19 cellular contexts compared by ENCODE assay signal in genomic region chr20:24676978-24677370, GRCh38.
"Had no signal": no experiment of that assay in that cellular context is flagged by ENCODE, and none has a peak within 500 bp of the region (broad histone marks: within the 10 kb centered on the region; RNA-seq: fewer than 3 reads in every experiment).

No MANE protein-coding gene starts in this region.

- DNase-seq: activated CD4-positive, alpha-beta T cell treated with anti-CD3 and anti-CD28 coated beads for 1 hour; activated CD4-positive, alpha-beta T cell treated with anti-CD3 and anti-CD28 coated beads, Interleukin-2, amount 50 U/mL, for 1 hour; activated CD8-positive, alpha-beta T cell treated with anti-CD3 and anti-CD28 coated beads, Interleukin-2, amount 10 ng/mL, durations not matched to agents 7 days and 5 days; activated naive CD4-positive, alpha-beta T cell treated with anti-CD3 and anti-CD28 coated beads for 36 hours; activated T-cell treated with anti-CD3 and anti-CD28 coated beads, Interleukin-2, amount 50 U/mL, for 1 hour; heart right ventricle; kidney glomerular epithelial cell; left ventricle myocardium inferior; retina; stimulated activated CD4-positive, alpha-beta T cell treated with anti-CD3 and anti-CD28 coated beads, Interleukin-12 subunit alpha, Interleukin-12 subunit beta, amount 100 ng/mL, for 4 hours; stimulated activated CD4-positive, alpha-beta T cell treated with anti-CD3 and anti-CD28 coated beads, Interleukin-4, amount 100 ng/mL, for 4 hours; stimulated activated naive CD8-positive, alpha-beta T cell treated with anti-CD3 and anti-CD28 coated beads, Interleukin-15, Interleukin-2, amounts not matched to agents 100 U/mL and 50 U/mL, for 24 hours; T-helper 1 cell; transverse colon; uterus had no signal

- H3K27ac ChIP-seq: heart right ventricle, left ventricle myocardium inferior, neutrophil, pancreas, transverse colon, uterus had no signal

- ATAC-seq: activated CD8-positive, alpha-beta T cell treated with anti-CD3 and anti-CD28 coated beads, Interleukin-2, amount 10 ng/mL, durations not matched to agents 7 days and 5 days; activated T-helper 17 cell treated with anti-CD3 and anti-CD28 coated beads, Interleukin-2, amount 50 U/mL, for 72 hours; natural killer cell treated with Interleukin-12 subunit alpha and Interleukin-12 subunit beta and Interleukin-15 and Interleukin-18, amount 100 ng/mL, for 72 hours; stimulated activated naive CD8-positive, alpha-beta T cell treated with anti-CD3 and anti-CD28 coated beads, Interleukin-15, Interleukin-2, amounts not matched to agents 100 U/mL and 50 U/mL, for 24 hours had no signal
